7 cellular contexts compared by ENCODE assay signal in genomic region chr1:220528679-220529529, GRCh38. TPM values are rescaled to one million over a fixed set of nuclear protein-coding genes. Genes with fewer than 3 reads are reported as not detected.
DNase-seq lines count a peak whose midpoint lies in the region; ATAC-seq and TF ChIP-seq lines count a peak whose summit lies in the region.

No MANE protein-coding gene starts in this region.

- no peaks in the 10 kb centered on the region for H3K9me2 ChIP-seq in HCT116 (ENCODE audit: insufficient read depth)

- H3K27me3 Mint-ChIP-seq in neural progenitor cell (ENCODE audit: insufficient read depth, low read depth): peaks cover 13% of the 10 kb centered on the region

- intact Hi-C loops in HCT116 (cut with micrococcal nuclease): loop anchor here (5.0 to 10.0 kb wide), 3 partner anchors 154 to 248 kb away; no protein-coding TSS in a partner anchor
- intact Hi-C loops in esophagus squamous epithelium (cut with DNase I): no loop called here

- no TSS peak for BruUV-seq in HCT116 (replicated peaks; lab: Mats Ljungman, UMichigan)

- peaks cover 9% of the 10 kb centered on the region for H3F3A ChIP-seq in neural progenitor cell (ENCODE audit: low read depth)

- H3K4me3 Mint-ChIP-seq in neural progenitor cell: peak overlapping the region; percentile 98

- in situ Hi-C loops in G401 (cut with HindIII; ENCODE audit: low sequenced_read_pairs): no loop called here

- RAD21 ChIA-PET in HCT116 (lab: Charles Lee; ENCODE audit: low non-redundant PET in 1 of 2, low total read pairs in 2 of 2, uncharacterized antibody in 2 of 2, unreplicated experiment in 2 of 2): no interaction called here

- peaks cover 27% of the 10 kb centered on the region for H3K4me1 Mint-ChIP-seq in neural progenitor cell

- H4K20me1 ChIP-seq in HCT116 (ENCODE audit: insufficient read depth) (no peaks in the 10 kb centered on the region), neural progenitor cell (ENCODE audit: low read depth) (peaks cover 4% of the 10 kb centered on the region)

- peak; percentile 12 for ATAC-seq in HCT116
- no peak for ATAC-seq in GM18867 (IDR thresholded peaks at IDR 0.05; ENCODE audit: unreplicated experiment)

- H3K27ac ChIP-seq in HCT116 (ENCODE audit: low read depth, low read length) (peak overlapping the region; percentile 57), esophagus squamous epithelium (peak overlapping the region; percentile 88 to 94 (median 92)), neural progenitor cell (peak overlapping the region; percentile 71)

- H3K4me3 ChIP-seq in HCT116 (replicated peaks in 1 of 2; ENCODE audit: low read depth in 1 of 2, low read length in 2 of 2): peak overlapping the region; percentile 58 to 71
- peak overlapping the region; percentile 76 to 95 (median 92) for H3K4me3 ChIP-seq in esophagus squamous epithelium
- peak overlapping the region; percentile 83 for H3K4me3 ChIP-seq in neural progenitor cell

- H2AFZ ChIP-seq in HCT116 (ENCODE audit: low read depth, low read length, poor library complexity, severe bottlenecking) (no peak overlapping the region), neural progenitor cell (replicated peaks) (peak overlapping the region; percentile 69)

- WGBS in esophagus squamous epithelium, 2 donors: 2 to 4% methylated on average over 10 to 14 of the region's 55 CpGs

- H3K36me3 Mint-ChIP-seq in neural progenitor cell: no peaks in the 10 kb centered on the region

- H3K79me2 ChIP-seq in HCT116 (ENCODE audit: insufficient read depth, low read length) (no peaks in the 10 kb centered on the region), neural progenitor cell (ENCODE audit: low read depth) (peaks cover 54% of the 10 kb centered on the region)

- H3K36me3 ChIP-seq in HCT116 (ENCODE audit: control insufficient read depth in 1 of 2, insufficient read depth in 2 of 2, low read length in 2 of 2) (no peaks in the 10 kb centered on the region), esophagus squamous epithelium (no peaks in the 10 kb centered on the region), neural progenitor cell (no peaks in the 10 kb centered on the region)

- H3K27me3 ChIP-seq in HCT116 (ENCODE audit: insufficient read depth, low read length): no peaks in the 10 kb centered on the region
- peaks cover 0 to 12% (median 0%) of the 10 kb centered on the region in 4 donors for H3K27me3 ChIP-seq in esophagus squamous epithelium
- H3K27me3 ChIP-seq in neural progenitor cell: peaks cover 6% of the 10 kb centered on the region

- no peak for TF ChIP-seq RAD21 in HCT116 (IDR thresholded peaks at IDR 0.05; ENCODE audit: low read depth)

- TF ChIP-seq CTCF in HCT116 (IDR thresholded peaks at IDR 0.05 in 2 of 3, conservative IDR thresholded peaks at IDR 0.05 in 1 of 3; ENCODE audit: borderline replicate concordance in 1 of 3, insufficient read depth in 1 of 3, low read depth in 2 of 3, low read length in 2 of 3) (no peak), esophagus squamous epithelium (IDR thresholded peaks at IDR 0.05) (no peak), neural progenitor cell (IDR thresholded peaks at IDR 0.05) (no peak)

- peak; percentile 70 for DNase-seq in G401 (ENCODE audit: low spot score)
- DNase-seq in HCT116 (ENCODE audit: low read depth, low spot score): no peak
- peak; percentile 33 for DNase-seq in SK-N-DZ (ENCODE audit: low spot score)
- no peak for DNase-seq in esophagus squamous epithelium (lab: John Stamatoyannopoulos, UW)
- peak; percentile 55 for DNase-seq in neural progenitor cell (ENCODE audit: low spot score)
- DNase-seq in HPDE6-E6E7 (ENCODE audit: extremely low spot score): no peak

- peak overlapping the region; percentile 72 for H3K27ac Mint-ChIP-seq in neural progenitor cell

- H3K4me2 ChIP-seq in HCT116 (ENCODE audit: low read length) (peak overlapping the region; percentile 77), neural progenitor cell (peak overlapping the region; percentile 84)

- H3K9me3 Mint-ChIP-seq in neural progenitor cell: peaks cover 9% of the 10 kb centered on the region

- TF ChIP-seq POLR2A in HCT116 (IDR thresholded peaks at IDR 0.05; ENCODE audit: borderline replicate concordance, extremely low read depth, insufficient read depth, insufficient read length) (no peak), esophagus squamous epithelium (IDR thresholded peaks at IDR 0.05) (no peak)

- POLR2A ChIA-PET in HCT116 (lab: Charles Lee): no interaction called here

- H3K9ac ChIP-seq in HCT116 (ENCODE audit: low read length) (peak overlapping the region; percentile 69), neural progenitor cell (peak overlapping the region; percentile 87)

- H3K4me1 ChIP-seq in HCT116 (ENCODE audit: control insufficient read depth in 1 of 2, insufficient read depth in 2 of 2, low read length in 2 of 2): peaks cover 0 to 22% of the 10 kb centered on the region in 2 experiments; a peak in 1 of 4 replicates
- peaks cover 0 to 35% (median 10%) of the 10 kb centered on the region in 3 donors for H3K4me1 ChIP-seq in esophagus squamous epithelium
- peaks cover 38% of the 10 kb centered on the region for H3K4me1 ChIP-seq in neural progenitor cell

- H3K9me3 ChIP-seq in HCT116 (ENCODE audit: control insufficient read depth in 1 of 2, insufficient read depth in 1 of 2, low read depth in 1 of 2, low read length in 2 of 2): peaks cover 0 to 4% of the 10 kb centered on the region in 2 experiments; a peak in 1 of 4 replicates
- H3K9me3 ChIP-seq in esophagus squamous epithelium: no peaks in the 10 kb centered on the region
- H3K9me3 ChIP-seq in neural progenitor cell (ENCODE audit: low read depth): no peaks in the 10 kb centered on the region

- CTCF ChIA-PET in HCT116 (lab: Charles Lee): no interaction called here

TF ChIP-seq in HCT116, 20 proteins besides CTCF, POLR2A, EP300 and RAD21:
- TF ChIP-seq REST (IDR thresholded peaks at IDR 0.05; ENCODE audit: low read depth) (no peak), ELF1 (IDR thresholded peaks at IDR 0.05; ENCODE audit: borderline replicate concordance, low read depth) (no peak), EZH2 (IDR thresholded peaks at IDR 0.05) (no peak), ZFX (IDR thresholded peaks at IDR 0.05) (peak; percentile 58; the same call in 1 of the 2 replicates), EGR1 (IDR thresholded peaks at IDR 0.05; ENCODE audit: low read depth) (no peak)

RNA-seq across cellular contexts. Expression of gene MARK1, which starts 1.0 kb away (rescaled TPM):
- total RNA-seq in G401 (2014; rRNA removed; shearing (Covaris generic)): 4.0 and 6.4 TPM in 2 replicates
- total RNA-seq in HCT116 (2021; ENCODE audit: unreplicated experiment) (3.6 TPM), esophagus squamous epithelium (10 to 100 TPM in 1 of 4 donors, 1 to 10 TPM in 3; 3.9 to 11.3 (median 6.6) TPM), neural progenitor cell (ENCODE audit: low replicate concordance) (12.1 and 13.2 TPM in 2 replicates)
- polyA plus RNA-seq in HCT116 (2012): 1.9 and 2.0 TPM in 2 replicates
- polyA plus RNA-seq in SK-N-DZ (2014; cell fraction: cytosol; rRNA removed): 10.9 and 12.7 TPM in 2 replicates
- polyA plus RNA-seq in SK-N-DZ (2014; cell fraction: nucleus; rRNA removed): 16.3 and 17.0 TPM in 2 replicates

Comparison
In these comparisons a context has a peak if more than half of its experiments do, and no peak if none do; other contexts are left out.
1. DNase-seq: peak in G401 (single experiment), SK-N-DZ (single experiment) and neural progenitor cell (single experiment); none in HCT116 (single experiment), esophagus squamous epithelium (single experiment) and HPDE6-E6E7 (single experiment).
2. Peak in every context shown above with its lines, with median percentiles within 50 percentile points of each other: H3K27ac ChIP-seq and H3K4me3 ChIP-seq.